In the genomic region with DNA sequence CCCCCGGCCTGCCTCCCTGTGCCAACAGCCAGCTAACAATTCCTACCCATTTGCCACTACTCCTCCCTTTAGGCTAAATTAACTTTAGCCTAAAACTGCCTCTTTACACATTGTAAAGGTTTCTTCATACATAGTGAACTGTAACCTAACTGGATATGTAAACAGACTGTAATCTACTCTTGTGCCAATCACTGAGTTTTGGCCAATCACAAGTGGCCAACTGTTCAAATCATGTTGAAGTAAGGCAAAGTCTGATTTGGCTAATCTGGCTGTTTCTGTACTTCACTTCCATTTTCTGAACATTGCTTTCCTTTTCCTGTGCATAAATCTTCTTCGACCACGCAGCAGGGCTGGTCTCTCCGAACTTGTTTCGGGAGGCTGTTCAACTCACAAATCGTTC, we compare ENCODE assay signal across 27 cellular contexts.
DNase-seq lines count a peak whose midpoint lies in the region; ATAC-seq, FAIRE-seq and TF ChIP-seq lines count a peak whose summit lies in the region.
"Had no signal": no experiment of that assay in that cellular context is flagged by ENCODE, and none has a peak within 500 bp of the region (broad histone marks: within the 10 kb centered on the region; RNA-seq: fewer than 3 reads in every experiment).

No MANE protein-coding gene starts in this region.

- in situ Hi-C loops in HepG2 (cut with HindIII; ENCODE audit: extremely low pct_ligation_motif_present, low pct_unique_long_range_greater_than_20kb): no loop called here

- H3K4me1 ChIP-seq in HepG2 (ENCODE audit: insufficient read depth, low read length): no peaks in the 10 kb centered on the region
- peaks cover 0 to 6% (median 0%) of the 10 kb centered on the region in 4 donors for H3K4me1 ChIP-seq in right lobe of liver
- H3K4me1 ChIP-seq: BE2C, SJSA1 had no signal

- no peaks in the 10 kb centered on the region for H4K20me1 ChIP-seq in HepG2 (ENCODE audit: insufficient read depth, low read length)

- H3K27ac ChIP-seq in HepG2 (ENCODE audit: extremely low read length, insufficient read depth, low read length) (no peak overlapping the region), right lobe of liver (no peak overlapping the region)
- H3K27ac ChIP-seq: PC-9, SJSA1 had no signal

- no peak overlapping the region for H3K4me2 ChIP-seq in HepG2 (ENCODE audit: low read depth, low read length)
- H3K4me2 ChIP-seq: PC-9 had no signal

- H3K4me3 ChIP-seq in HepG2 (replicated peaks in 1 of 3; ENCODE audit: insufficient read depth in 1 of 3, low read depth in 2 of 3, low read length in 3 of 3): no peak overlapping the region
- H3K4me3 ChIP-seq in right lobe of liver: no peak overlapping the region
- H3K4me3 ChIP-seq: PC-9, SJSA1 had no signal

- H3K9me3 ChIP-seq in HepG2 (ENCODE audit: low read length) (no peaks in the 10 kb centered on the region), right lobe of liver (no peaks in the 10 kb centered on the region)
- H3K9me3 ChIP-seq: BE2C, SJSA1 had no signal

- no peak overlapping the region for H2AFZ ChIP-seq in HepG2 (ENCODE audit: low read length)
- H2AFZ ChIP-seq: PC-9 had no signal

- TF ChIP-seq POLR2A in HepG2 (IDR thresholded peaks at IDR 0.05; ENCODE audit: insufficient read depth in 1 of 2, low read depth in 2 of 2, low read length in 2 of 2) (no peak), right lobe of liver (IDR thresholded peaks at IDR 0.05) (no peak)

- H3K79me2 ChIP-seq in HepG2 (ENCODE audit: insufficient read depth, low read length): no peaks in the 10 kb centered on the region

- TF ChIP-seq RAD21 in HepG2 (CRISPR knock-in tag; IDR thresholded peaks at IDR 0.05): no peak

- CTCF ChIA-PET in HepG2 (lab: Yijun Ruan, JAX; ENCODE audit: low intra/inter-chr PET ratio, low total read pairs): no interaction called here

- no peaks in the 10 kb centered on the region for H3K36me3 ChIP-seq in HepG2 (replicated peaks in 1 of 2; ENCODE audit: control insufficient read depth in 1 of 2, insufficient read depth in 2 of 2, low read length in 2 of 2)
- H3K36me3 ChIP-seq in right lobe of liver: no peaks in the 10 kb centered on the region
- H3K36me3 ChIP-seq: BE2C, SJSA1 had no signal

- TF ChIP-seq CTCF in HepG2 (CRISPR knock-in tag; IDR thresholded peaks at IDR 0.05) (no peak), right lobe of liver (IDR thresholded peaks at IDR 0.05) (no peak)

- ATAC-seq in HepG2 (peak; percentile 32; the same call in 2 of the 3 replicates), right lobe of liver (no peak), left colon (peak; percentile 72), GM18861 (IDR thresholded peaks at IDR 0.05; ENCODE audit: unreplicated experiment) (no peak)
- ATAC-seq in stimulated activated naive CD8-positive, alpha-beta T cell treated with anti-CD3 and anti-CD28 coated beads, Interleukin-15, Interleukin-2, amounts not matched to agents 100 U/mL and 50 U/mL, for 24 hours: no peak
- ATAC-seq: Right ventricle myocardium inferior had no signal

- 35% methylated on average over 6 of the region's 6 CpGs for WGBS in HepG2 (ENCODE audit: low lambda C conversion rate)
- WGBS in right lobe of liver (ENCODE audit: insufficient coverage, low coverage, low lambda C conversion rate, missing lambda C conversion rate): 62% methylated on average over 6 of the region's 6 CpGs

- intact Hi-C loops in HepG2 (cut with micrococcal nuclease; ENCODE audit: unreplicated experiment): no loop called here
- intact Hi-C loops in right lobe of liver (cut with DNase I): no loop called here
- intact Hi-C loops in left colon (cut with DNase I, micrococcal nuclease): no loop called here

- TF ChIP-seq EP300 in HepG2 (IDR thresholded peaks at IDR 0.05; ENCODE audit: low read depth in 2 of 2, low read length in 2 of 2) (no peak), HepG2 (CRISPR knock-in tag; IDR thresholded peaks at IDR 0.05; ENCODE audit: borderline replicate concordance) (no peak)

- peaks cover 0 to 4% of the 10 kb centered on the region in 2 experiments; a peak in 1 of 5 replicates for H3K27me3 ChIP-seq in HepG2 (ENCODE audit: control insufficient read depth in 1 of 2, insufficient read depth in 2 of 2, low read length in 2 of 2)
- H3K27me3 ChIP-seq in right lobe of liver: no peaks in the 10 kb centered on the region
- H3K27me3 ChIP-seq: BE2C, SJSA1 had no signal

- no peak for FAIRE-seq in HepG2 (lab: Jason Lieb, UNC)
- FAIRE-seq: H54 had no signal

- BruUV-seq in HepG2 (replicated peaks; lab: Mats Ljungman, UMichigan): no TSS peak

- POLR2A ChIA-PET in HepG2 (lab: Yijun Ruan, JAX): no interaction called here

- no peak overlapping the region for H3K9ac ChIP-seq in HepG2 (ENCODE audit: insufficient read depth, low read depth, low read length)

- DNase-seq in HepG2 (ENCODE audit: low spot score) (peak; percentile 5), right lobe of liver (no peak), OCI-M1 (lab: John Stamatoyannopoulos, UW) (peak; percentile 7), left colon (no peak), NCI-H2107 (lab: John Stamatoyannopoulos, UW) (no peak), LoVo (ENCODE audit: low spot score) (no peak)
- DNase-seq in stimulated activated naive CD8-positive, alpha-beta T cell treated with anti-CD3 and anti-CD28 coated beads, Interleukin-15, Interleukin-2, amounts not matched to agents 100 U/mL and 50 U/mL, for 24 hours: no peak
- DNase-seq: 8988T; ACHN; BE2C; CD4-positive, alpha-beta T cell; DMS53; KG1; MM.1S; NCI-H1092; NCI-H1417 treated with DMSO at 0.1 percent for 48 hours; NCI-H1694 treated with DMSO at 0.1 percent for 48 hours; NCI-H2081; NCI-H2171; NCI-H226; NCI-H510A; NCI-H69; PC-9 had no signal

TF ChIP-seq in HepG2, 621 proteins besides CTCF, POLR2A, EP300 and RAD21:
- TF ChIP-seq, protein P1, sequence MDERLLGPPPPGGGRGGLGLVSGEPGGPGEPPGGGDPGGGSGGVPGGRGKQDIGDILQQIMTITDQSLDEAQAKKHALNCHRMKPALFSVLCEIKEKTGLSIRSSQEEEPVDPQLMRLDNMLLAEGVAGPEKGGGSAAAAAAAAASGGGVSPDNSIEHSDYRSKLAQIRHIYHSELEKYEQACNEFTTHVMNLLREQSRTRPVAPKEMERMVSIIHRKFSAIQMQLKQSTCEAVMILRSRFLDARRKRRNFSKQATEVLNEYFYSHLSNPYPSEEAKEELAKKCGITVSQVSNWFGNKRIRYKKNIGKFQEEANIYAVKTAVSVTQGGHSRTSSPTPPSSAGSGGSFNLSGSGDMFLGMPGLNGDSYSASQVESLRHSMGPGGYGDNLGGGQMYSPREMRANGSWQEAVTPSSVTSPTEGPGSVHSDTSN (CRISPR knock-in tag; IDR thresholded peaks at IDR 0.05): 0 out of 2 replicates have a peak, but pooled peaks have one; percentile 34
- TF ChIP-seq ARNTL (CRISPR knock-in tag; IDR thresholded peaks at IDR 0.05): no peak
- TF ChIP-seq NFYB (CRISPR knock-in tag; IDR thresholded peaks at IDR 0.05): peak; percentile 13; the same call in 1 of the 2 replicates

Comparison
In these comparisons a context has a peak if more than half of its experiments do, and no peak if none do; other contexts are left out.
1. ATAC-seq: peak in HepG2 (single experiment) and left colon (single experiment); none in right lobe of liver (0 of 4), GM18861 (single experiment) and stimulated activated naive CD8-positive, alpha-beta T cell treated with anti-CD3 and anti-CD28 coated beads, Interleukin-15, Interleukin-2, amounts not matched to agents 100 U/mL and 50 U/mL, for 24 hours (single experiment).
2. DNase-seq: peak in HepG2 (single experiment) and OCI-M1 (single experiment); none in right lobe of liver (0 of 3), left colon (0 of 2), NCI-H2107 (single experiment), LoVo (single experiment) and stimulated activated naive CD8-positive, alpha-beta T cell treated with anti-CD3 and anti-CD28 coated beads, Interleukin-15, Interleukin-2, amounts not matched to agents 100 U/mL and 50 U/mL, for 24 hours (single experiment).